Comparison of ENCODE assay signal across 8 cellular contexts in the genomic region with DNA sequence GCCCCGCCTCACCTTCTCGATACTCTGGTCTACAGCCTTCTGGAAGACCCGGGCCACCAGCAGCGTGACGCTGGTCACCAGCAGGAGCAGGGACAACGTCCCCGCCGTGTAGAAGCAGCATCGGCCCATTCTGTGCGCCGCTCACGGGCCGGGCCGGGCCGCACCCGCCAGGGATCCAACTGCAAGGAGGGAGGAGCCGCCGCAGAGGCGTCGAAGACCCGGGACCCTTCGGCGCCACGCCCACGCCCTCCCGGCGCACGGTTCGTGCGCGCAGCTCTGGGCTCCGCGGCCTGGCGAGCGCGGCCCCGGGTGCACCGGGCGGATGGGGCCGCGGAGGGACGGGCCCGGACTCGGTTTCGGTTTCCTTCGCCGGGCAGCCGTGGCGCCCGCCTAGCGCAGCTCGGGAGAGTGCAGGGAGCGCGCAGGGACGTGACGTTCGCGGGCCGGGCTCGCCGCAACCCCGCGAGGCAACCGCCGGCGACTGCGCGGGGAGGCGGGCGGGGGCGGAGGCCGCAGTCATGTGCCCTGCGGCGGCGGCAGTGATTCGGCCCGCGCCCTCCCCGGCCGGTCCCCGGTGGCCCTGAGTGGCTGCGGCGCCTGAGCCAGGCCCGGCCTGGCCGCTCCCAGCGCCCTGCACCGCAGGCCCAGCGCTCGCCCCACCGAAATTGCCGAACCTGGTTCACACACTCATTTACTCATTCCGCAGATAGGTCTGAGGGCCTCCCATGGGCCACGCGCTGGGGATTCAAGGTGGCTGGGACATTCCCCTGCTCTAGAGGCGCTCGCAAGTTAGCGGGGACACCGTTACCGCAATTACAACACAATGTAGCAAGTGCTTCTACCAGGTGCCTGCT. TPM values are rescaled to one million over a fixed set of nuclear protein-coding genes. Genes with fewer than 3 reads are reported as not detected.
DNase-seq lines count a peak whose midpoint lies in the region; ATAC-seq and TF ChIP-seq lines count a peak whose summit lies in the region.

A gene with protein sequence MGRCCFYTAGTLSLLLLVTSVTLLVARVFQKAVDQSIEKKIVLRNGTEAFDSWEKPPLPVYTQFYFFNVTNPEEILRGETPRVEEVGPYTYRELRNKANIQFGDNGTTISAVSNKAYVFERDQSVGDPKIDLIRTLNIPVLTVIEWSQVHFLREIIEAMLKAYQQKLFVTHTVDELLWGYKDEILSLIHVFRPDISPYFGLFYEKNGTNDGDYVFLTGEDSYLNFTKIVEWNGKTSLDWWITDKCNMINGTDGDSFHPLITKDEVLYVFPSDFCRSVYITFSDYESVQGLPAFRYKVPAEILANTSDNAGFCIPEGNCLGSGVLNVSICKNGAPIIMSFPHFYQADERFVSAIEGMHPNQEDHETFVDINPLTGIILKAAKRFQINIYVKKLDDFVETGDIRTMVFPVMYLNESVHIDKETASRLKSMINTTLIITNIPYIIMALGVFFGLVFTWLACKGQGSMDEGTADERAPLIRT (minus strand): TSS at position 410 of the 854 bp plus-strand sequence. CDS start 281 bp downstream, at position 129.

- H3K36me3 ChIP-seq in left lung: no peaks in the 10 kb centered on the region

- H3K27ac ChIP-seq in left lung: peak within 1 kb of the TSS; percentile 96 to 99

- DNase-seq in AG10803 (ENCODE audit: low read depth): peak; percentile 87
- DNase-seq in NCI-H446 treated with DMSO at 0.1 percent for 48 hours (lab: John Stamatoyannopoulos, UW): peak; percentile 60
- DNase-seq in activated CD4-positive, alpha-beta T cell treated with anti-CD3 and anti-CD28 coated beads for 48 hours: peak; percentile 71
- DNase-seq in dedifferentiated amniotic fluid mesenchymal stem cell (ENCODE audit: extremely low spot score): peak; percentile 82
- DNase-seq in left lung: peak; percentile 90 to 97
- peak; percentile 75 for DNase-seq in stimulated activated CD4-positive, alpha-beta T cell treated with anti-CD3 and anti-CD28 coated beads, Interleukin-4, amount 100 ng/mL, for 1 hour

- no peaks in the 10 kb centered on the region for H3K9me3 ChIP-seq in left lung

- no peaks in the 10 kb centered on the region for H3K27me3 ChIP-seq in left lung

- ATAC-seq in GM18870 (IDR thresholded peaks at IDR 0.05; ENCODE audit: unreplicated experiment): peak; percentile 58
- peak; percentile 75 for ATAC-seq in HG03103 (IDR thresholded peaks at IDR 0.05; ENCODE audit: low read depth, unreplicated experiment)
- ATAC-seq in left lung: peak; percentile 86

- intact Hi-C loops in left lung (cut with DNase I): no loop called here

- H3K4me3 ChIP-seq in AG10803 (ENCODE audit: low read length) (peak within 1 kb of the TSS; percentile 85), left lung (peak within 1 kb of the TSS; percentile 74 to 87)

- peaks cover 38 to 85% of the 10 kb centered on the region in 2 donors for H3K4me1 ChIP-seq in left lung

- TF ChIP-seq CTCF in AG10803 (conservative IDR thresholded peaks at IDR 0.05; ENCODE audit: low read length) (no peak), left lung (IDR thresholded peaks at IDR 0.05) (no peak)

RNA-seq across cellular contexts. Expression of the gene that starts here (rescaled TPM):
- total RNA-seq in left lung: 100 to 1,000 TPM; 219 to 223 TPM

Comparison
In these comparisons a context has a peak if more than half of its experiments do, and no peak if none do; other contexts are left out.
1. Peak in every context shown above with its lines: DNase-seq, ATAC-seq, H3K4me3 ChIP-seq and H3K27ac ChIP-seq.